ENCODE assay signal across 8 cellular contexts in the genomic region with DNA sequence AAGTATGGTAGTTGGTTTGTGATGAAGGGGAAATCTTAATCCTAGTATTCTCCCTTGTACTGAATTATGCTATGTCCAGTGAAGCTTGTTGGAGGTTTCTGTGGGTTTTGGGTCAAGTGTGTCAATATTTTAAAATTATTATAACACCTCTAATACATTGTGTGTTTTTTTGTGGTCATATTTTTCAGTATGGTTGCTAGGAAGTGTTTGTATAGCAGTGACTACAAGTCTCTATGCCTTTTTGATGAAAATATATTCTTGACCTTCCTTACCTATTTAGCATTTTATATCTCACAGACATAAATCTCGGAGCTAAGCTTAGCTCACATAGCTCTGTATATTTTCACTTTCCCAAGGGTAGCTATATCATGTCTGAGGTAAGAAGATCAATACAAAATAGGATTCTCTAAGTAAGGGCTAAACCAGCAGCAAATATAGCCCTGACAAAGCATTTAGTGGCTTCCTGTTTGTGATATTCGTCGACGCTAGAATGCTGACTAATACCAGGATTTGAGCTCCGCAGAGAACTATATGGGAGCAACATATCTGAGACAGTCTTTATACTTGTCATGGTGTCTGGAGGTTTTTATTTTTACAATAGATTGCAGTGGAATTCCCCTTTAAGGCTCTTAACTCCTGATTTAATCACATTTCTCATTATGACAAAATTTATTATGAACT.
DNase-seq lines count a peak whose midpoint lies in the region; ATAC-seq and TF ChIP-seq lines count a peak whose summit lies in the region.
"Had no signal": no experiment of that assay in that cellular context is flagged by ENCODE, and none has a peak within 500 bp of the region (broad histone marks: within the 10 kb centered on the region; RNA-seq: fewer than 3 reads in every experiment).

No MANE protein-coding gene starts in this region.

- H3K4me3 ChIP-seq in fibroblast of pulmonary artery (replicated peaks; ENCODE audit: low read depth, low read length), result no peak overlapping the region

- ATAC-seq in GM18868 (IDR thresholded peaks at IDR 0.05; ENCODE audit: unreplicated experiment), result peak; percentile 100
- ATAC-seq in GM21723 (IDR thresholded peaks at IDR 0.05; ENCODE audit: unreplicated experiment), result peak; percentile 100
- ATAC-seq in HG03457 (IDR thresholded peaks at IDR 0.05; ENCODE audit: unreplicated experiment), result peak; percentile 96
- ATAC-seq: left lobe of liver had no signal

- DNase-seq in fibroblast of pulmonary artery (ENCODE audit: low read depth), result peak; percentile 35
- DNase-seq in NCI-H2107 (lab: John Stamatoyannopoulos, UW), result no peak
- DNase-seq in SHP77 treated with DMSO at 0.1 percent for 48 hours (lab: John Stamatoyannopoulos, UW), result no peak
- DNase-seq in COLO668 (lab: John Stamatoyannopoulos, UW; ENCODE audit: unreplicated experiment), result no peak

- no peak for TF ChIP-seq CTCF in fibroblast of pulmonary artery (IDR thresholded peaks at IDR 0.05; ENCODE audit: low read length, missing control alignments)
